1 cellular context compared by ENCODE assay signal in genomic region chr1:56496158-56496557, GRCh38.
TF ChIP-seq lines count a peak whose summit lies in the region.

No MANE protein-coding gene starts in this region.

TF ChIP-seq in HepG2, 621 proteins besides CTCF, POLR2A, EP300 and RAD21 (continued from another document and continues in another):
- TF ChIP-seq, protein P1, sequence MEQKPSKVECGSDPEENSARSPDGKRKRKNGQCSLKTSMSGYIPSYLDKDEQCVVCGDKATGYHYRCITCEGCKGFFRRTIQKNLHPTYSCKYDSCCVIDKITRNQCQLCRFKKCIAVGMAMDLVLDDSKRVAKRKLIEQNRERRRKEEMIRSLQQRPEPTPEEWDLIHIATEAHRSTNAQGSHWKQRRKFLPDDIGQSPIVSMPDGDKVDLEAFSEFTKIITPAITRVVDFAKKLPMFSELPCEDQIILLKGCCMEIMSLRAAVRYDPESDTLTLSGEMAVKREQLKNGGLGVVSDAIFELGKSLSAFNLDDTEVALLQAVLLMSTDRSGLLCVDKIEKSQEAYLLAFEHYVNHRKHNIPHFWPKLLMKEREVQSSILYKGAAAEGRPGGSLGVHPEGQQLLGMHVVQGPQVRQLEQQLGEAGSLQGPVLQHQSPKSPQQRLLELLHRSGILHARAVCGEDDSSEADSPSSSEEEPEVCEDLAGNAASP (CRISPR knock-in tag; IDR thresholded peaks at IDR 0.05; ENCODE audit: borderline replicate concordance), result peak; percentile 81
- TF ChIP-seq NFE2L2 (IDR thresholded peaks at IDR 0.05; ENCODE audit: low read length) (no peak), GLI4 (CRISPR knock-in tag; IDR thresholded peaks at IDR 0.05; ENCODE audit: borderline replicate concordance) (no peak), WIZ (CRISPR knock-in tag; IDR thresholded peaks at IDR 0.05) (no peak), SRF (IDR thresholded peaks at IDR 0.05; ENCODE audit: low read depth, low read length) (peak; percentile 54), NFATC3 (CRISPR knock-in tag; IDR thresholded peaks at IDR 0.05) (no peak), ISL2 (CRISPR knock-in tag; IDR thresholded peaks at IDR 0.05) (peak; percentile 60; the same call in 1 of the 2 replicates), ZNF776 (CRISPR knock-in tag; IDR thresholded peaks at IDR 0.05) (no peak), U2AF1 (optimal IDR thresholded peaks at IDR 0.05; ENCODE audit: low read depth, low read length) (no peak), PPARG (CRISPR knock-in tag; conservative IDR thresholded peaks at IDR 0.05) (0 out of 2 replicates have a peak, but pooled peaks have one; percentile 16), REST (IDR thresholded peaks at IDR 0.05; ENCODE audit: borderline replicate concordance in 1 of 2, low read depth in 1 of 2, low read length in 2 of 2) (no peak), POLR2AphosphoS5 (IDR thresholded peaks at IDR 0.05; ENCODE audit: low read depth, low read length) (no peak), MXD1 (CRISPR knock-in tag; IDR thresholded peaks at IDR 0.05) (no peak), DRAP1 (CRISPR knock-in tag; IDR thresholded peaks at IDR 0.05) (peak; percentile 43; the same call in 1 of the 2 replicates), ZNF614 (CRISPR knock-in tag; IDR thresholded peaks at IDR 0.05; ENCODE audit: borderline replicate concordance) (no peak), ZSCAN20 (CRISPR knock-in tag; IDR thresholded peaks at IDR 0.05; ENCODE audit: borderline replicate concordance) (no peak), GTF2F1 (IDR thresholded peaks at IDR 0.05; ENCODE audit: low read length) (no peak), DBP (CRISPR knock-in tag; IDR thresholded peaks at IDR 0.05; ENCODE audit: not compliant biosample characterization) (no peak), FOXA1 (IDR thresholded peaks at IDR 0.05) (no peak), FOXA1 (CRISPR knock-in tag; IDR thresholded peaks at IDR 0.05) (peak; percentile 51), ZNF841 (CRISPR knock-in tag; IDR thresholded peaks at IDR 0.05; ENCODE audit: borderline replicate concordance) (no peak), CBX5 (CRISPR knock-in tag; IDR thresholded peaks at IDR 0.05; ENCODE audit: borderline replicate concordance) (no peak), TFE3 (CRISPR knock-in tag; IDR thresholded peaks at IDR 0.05) (peak; percentile 27; the same call in 1 of the 2 replicates), CEBPG (CRISPR knock-in tag; IDR thresholded peaks at IDR 0.05) (peak; percentile 58), ATRX (CRISPR knock-in tag; IDR thresholded peaks at IDR 0.05; ENCODE audit: borderline replicate concordance) (no peak), GATAD2A (CRISPR knock-in tag; IDR thresholded peaks at IDR 0.05) (peak; percentile 93), ZBTB49 (CRISPR knock-in tag; IDR thresholded peaks at IDR 0.05; ENCODE audit: borderline replicate concordance) (no peak), ZNF44 (CRISPR knock-in tag; IDR thresholded peaks at IDR 0.05) (no peak), ZNF567 (CRISPR knock-in tag; IDR thresholded peaks at IDR 0.05; ENCODE audit: borderline replicate concordance) (no peak), MED1 (CRISPR knock-in tag; IDR thresholded peaks at IDR 0.05) (peak; percentile 70), BRCA1 (CRISPR knock-in tag; IDR thresholded peaks at IDR 0.05) (no peak)
- TF ChIP-seq, protein P2, sequence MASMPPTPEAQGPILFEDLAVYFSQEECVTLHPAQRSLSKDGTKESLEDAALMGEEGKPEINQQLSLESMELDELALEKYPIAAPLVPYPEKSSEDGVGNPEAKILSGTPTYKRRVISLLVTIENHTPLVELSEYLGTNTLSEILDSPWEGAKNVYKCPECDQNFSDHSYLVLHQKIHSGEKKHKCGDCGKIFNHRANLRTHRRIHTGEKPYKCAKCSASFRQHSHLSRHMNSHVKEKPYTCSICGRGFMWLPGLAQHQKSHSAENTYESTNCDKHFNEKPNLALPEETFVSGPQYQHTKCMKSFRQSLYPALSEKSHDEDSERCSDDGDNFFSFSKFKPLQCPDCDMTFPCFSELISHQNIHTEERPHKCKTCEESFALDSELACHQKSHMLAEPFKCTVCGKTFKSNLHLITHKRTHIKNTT (CRISPR knock-in tag; IDR thresholded peaks at IDR 0.05), result no peak
- TF ChIP-seq, protein P3, sequence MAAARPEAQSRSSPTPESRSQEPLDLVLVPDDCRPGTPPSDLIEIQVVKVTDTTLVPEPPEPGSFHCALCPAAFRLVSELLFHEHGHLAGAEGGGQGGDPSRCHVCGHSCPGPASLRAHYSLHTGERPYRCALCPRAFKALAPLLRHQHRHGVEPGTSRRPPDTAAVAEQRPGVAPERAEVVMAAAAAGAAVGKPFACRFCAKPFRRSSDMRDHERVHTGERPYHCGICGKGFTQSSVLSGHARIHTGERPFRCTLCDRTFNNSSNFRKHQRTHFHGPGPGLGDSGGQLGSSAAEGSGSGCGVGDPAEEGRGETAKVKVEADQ (CRISPR knock-in tag; IDR thresholded peaks at IDR 0.05; ENCODE audit: borderline replicate concordance), result no peak
- TF ChIP-seq, protein P4, sequence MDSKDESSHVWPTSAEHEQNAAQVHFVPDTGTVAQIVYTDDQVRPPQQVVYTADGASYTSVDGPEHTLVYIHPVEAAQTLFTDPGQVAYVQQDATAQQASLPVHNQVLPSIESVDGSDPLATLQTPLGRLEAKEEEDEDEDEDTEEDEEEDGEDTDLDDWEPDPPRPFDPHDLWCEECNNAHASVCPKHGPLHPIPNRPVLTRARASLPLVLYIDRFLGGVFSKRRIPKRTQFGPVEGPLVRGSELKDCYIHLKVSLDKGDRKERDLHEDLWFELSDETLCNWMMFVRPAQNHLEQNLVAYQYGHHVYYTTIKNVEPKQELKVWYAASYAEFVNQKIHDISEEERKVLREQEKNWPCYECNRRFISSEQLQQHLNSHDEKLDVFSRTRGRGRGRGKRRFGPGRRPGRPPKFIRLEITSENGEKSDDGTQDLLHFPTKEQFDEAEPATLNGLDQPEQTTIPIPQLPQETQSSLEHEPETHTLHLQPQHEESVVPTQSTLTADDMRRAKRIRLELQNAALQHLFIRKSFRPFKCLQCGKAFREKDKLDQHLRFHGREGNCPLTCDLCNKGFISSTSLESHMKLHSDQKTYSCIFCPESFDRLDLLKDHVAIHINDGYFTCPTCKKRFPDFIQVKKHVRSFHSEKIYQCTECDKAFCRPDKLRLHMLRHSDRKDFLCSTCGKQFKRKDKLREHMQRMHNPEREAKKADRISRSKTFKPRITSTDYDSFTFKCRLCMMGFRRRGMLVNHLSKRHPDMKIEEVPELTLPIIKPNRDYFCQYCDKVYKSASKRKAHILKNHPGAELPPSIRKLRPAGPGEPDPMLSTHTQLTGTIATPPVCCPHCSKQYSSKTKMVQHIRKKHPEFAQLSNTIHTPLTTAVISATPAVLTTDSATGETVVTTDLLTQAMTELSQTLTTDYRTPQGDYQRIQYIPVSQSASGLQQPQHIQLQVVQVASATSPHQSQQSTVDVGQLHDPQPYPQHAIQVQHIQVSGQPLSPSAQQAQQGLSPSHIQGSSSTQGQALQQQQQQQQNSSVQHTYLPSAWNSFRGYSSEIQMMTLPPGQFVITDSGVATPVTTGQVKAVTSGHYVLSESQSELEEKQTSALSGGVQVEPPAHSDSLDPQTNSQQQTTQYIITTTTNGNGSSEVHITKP (CRISPR knock-in tag; IDR thresholded peaks at IDR 0.05; ENCODE audit: low read depth), result no peak
- TF ChIP-seq, protein P5, sequence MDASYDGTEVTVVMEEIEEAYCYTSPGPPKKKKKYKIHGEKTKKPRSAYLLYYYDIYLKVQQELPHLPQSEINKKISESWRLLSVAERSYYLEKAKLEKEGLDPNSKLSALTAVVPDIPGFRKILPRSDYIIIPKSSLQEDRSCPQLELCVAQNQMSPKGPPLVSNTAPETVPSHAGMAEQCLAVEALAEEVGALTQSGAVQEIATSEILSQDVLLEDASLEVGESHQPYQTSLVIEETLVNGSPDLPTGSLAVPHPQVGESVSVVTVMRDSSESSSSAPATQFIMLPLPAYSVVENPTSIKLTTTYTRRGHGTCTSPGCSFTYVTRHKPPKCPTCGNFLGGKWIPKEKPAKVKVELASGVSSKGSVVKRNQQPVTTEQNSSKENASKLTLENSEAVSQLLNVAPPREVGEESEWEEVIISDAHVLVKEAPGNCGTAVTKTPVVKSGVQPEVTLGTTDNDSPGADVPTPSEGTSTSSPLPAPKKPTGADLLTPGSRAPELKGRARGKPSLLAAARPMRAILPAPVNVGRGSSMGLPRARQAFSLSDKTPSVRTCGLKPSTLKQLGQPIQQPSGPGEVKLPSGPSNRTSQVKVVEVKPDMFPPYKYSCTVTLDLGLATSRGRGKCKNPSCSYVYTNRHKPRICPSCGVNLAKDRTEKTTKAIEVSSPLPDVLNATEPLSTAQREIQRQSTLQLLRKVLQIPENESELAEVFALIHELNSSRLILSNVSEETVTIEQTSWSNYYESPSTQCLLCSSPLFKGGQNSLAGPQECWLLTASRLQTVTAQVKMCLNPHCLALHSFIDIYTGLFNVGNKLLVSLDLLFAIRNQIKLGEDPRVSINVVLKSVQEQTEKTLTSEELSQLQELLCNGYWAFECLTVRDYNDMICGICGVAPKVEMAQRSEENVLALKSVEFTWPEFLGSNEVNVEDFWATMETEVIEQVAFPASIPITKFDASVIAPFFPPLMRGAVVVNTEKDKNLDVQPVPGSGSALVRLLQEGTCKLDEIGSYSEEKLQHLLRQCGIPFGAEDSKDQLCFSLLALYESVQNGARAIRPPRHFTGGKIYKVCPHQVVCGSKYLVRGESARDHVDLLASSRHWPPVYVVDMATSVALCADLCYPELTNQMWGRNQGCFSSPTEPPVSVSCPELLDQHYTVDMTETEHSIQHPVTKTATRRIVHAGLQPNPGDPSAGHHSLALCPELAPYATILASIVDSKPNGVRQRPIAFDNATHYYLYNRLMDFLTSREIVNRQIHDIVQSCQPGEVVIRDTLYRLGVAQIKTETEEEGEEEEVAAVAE (CRISPR knock-in tag; IDR thresholded peaks at IDR 0.05; ENCODE audit: borderline replicate concordance), result no peak
